1 cellular context compared by ENCODE assay signal in genomic region chr12:124856132-124856841, GRCh38.
TF ChIP-seq lines count a peak whose summit lies in the region.

No MANE protein-coding gene starts in this region.

TF ChIP-seq in IMR-90, 13 proteins besides CTCF, POLR2A, EP300 and RAD21 (continued from another document):
- TF ChIP-seq MXI1 (IDR thresholded peaks at IDR 0.05; ENCODE audit: borderline replicate concordance, low read depth, low read length) (no peak), FOS (IDR thresholded peaks at IDR 0.05; ENCODE audit: low read depth, low read length) (no peak), SMC3 (IDR thresholded peaks at IDR 0.05; ENCODE audit: low read depth, low read length) (no peak), CEBPB (IDR thresholded peaks at IDR 0.05; ENCODE audit: low read depth, low read length) (no peak)
